Comparison of ENCODE assay signal across 16 cellular contexts in genomic region chr3:136734382-136735070, GRCh38. TPM values are rescaled to one million over a fixed set of nuclear protein-coding genes. Genes with fewer than 3 reads are reported as not detected.
A peak's percentile ranks its signal among the peaks of the same experiment; 100 is the strongest.
DNase-seq lines count a peak whose midpoint lies in the region; ATAC-seq and TF ChIP-seq lines count a peak whose summit lies in the region.
"Had no signal": no experiment of that assay in that cellular context is flagged by ENCODE, and none has a peak within 500 bp of the region (broad histone marks: within the 10 kb centered on the region; RNA-seq: fewer than 3 reads in every experiment).

No MANE protein-coding gene starts in this region.

- H3K4me3 Mint-ChIP-seq in activated CD4-positive, alpha-beta T cell treated with anti-CD3 and anti-CD28 coated beads, Interleukin-2, amount 10 ng/mL, durations not matched to agents 7 days and 5 days = no peak overlapping the region
- H3K4me3 Mint-ChIP-seq in activated CD4-positive, alpha-beta T cell treated with anti-CD3 and anti-CD28 coated beads, Interleukin-2, amount 10 ng/mL, durations not matched to agents 24 days and 14 days = no peak overlapping the region
- H3K4me3 Mint-ChIP-seq in chondrocyte (ENCODE audit: unreplicated experiment) = no peak overlapping the region
- H3K4me3 Mint-ChIP-seq in naive thymus-derived CD8-positive, alpha-beta T cell = peak overlapping the region in 2 of 10 donors; percentile 26 to 48
- H3K4me3 Mint-ChIP-seq: activated naive CD4-positive, alpha-beta T cell treated with anti-CD3 and anti-CD28 coated beads, Interleukin-2, amount 50 U/mL, for 24 hours had no signal

- peaks cover 21% of the 10 kb centered on the region for H3K4me1 ChIP-seq in Loucy (ENCODE audit: insufficient read depth, low read length, poor library complexity, severe bottlenecking)

- H3K9me2 ChIP-seq in Loucy (replicated peaks; ENCODE audit: low read depth, low read length) = no peaks in the 10 kb centered on the region

- intact Hi-C loops in activated CD4-positive, alpha-beta T cell treated with anti-CD3 and anti-CD28 coated beads, Interleukin-2, amount 10 ng/mL, durations not matched to agents 24 days and 14 days (cut with micrococcal nuclease) = no loop called here

- H3K9me3 ChIP-seq in Loucy (ENCODE audit: insufficient read depth, low read depth, low read length) (no peaks in the 10 kb centered on the region), WERI-Rb-1 (ENCODE audit: severe bottlenecking) (no peaks in the 10 kb centered on the region)
- H3K9me3 ChIP-seq: HAP-1, Peyer's patch had no signal

- H3K27me3 ChIP-seq in Loucy (ENCODE audit: insufficient read depth, low read length, poor library complexity, severe bottlenecking) = no peaks in the 10 kb centered on the region
- no peaks in the 10 kb centered on the region for H3K27me3 ChIP-seq in WERI-Rb-1 (ENCODE audit: insufficient read depth, low read depth, severe bottlenecking)
- H3K27me3 ChIP-seq: Peyer's patch had no signal

- H3K4me2 ChIP-seq in Loucy (ENCODE audit: low read depth, low read length, poor library complexity, severe bottlenecking) = peak overlapping the region; percentile 60

- POLR2A ChIA-PET in activated CD4-positive, alpha-beta T cell treated with anti-CD3 and anti-CD28 coated beads, Interleukin-2, amount 10 ng/mL, durations not matched to agents 7 days and 5 days (lab: Charles Lee) = no interaction called here
- POLR2A ChIA-PET in naive thymus-derived CD8-positive, alpha-beta T cell (lab: Charles Lee) = interaction anchor here (1.0 kb wide), 1 partner anchor 18 kb away, joined by 6 read pairs; the partner anchor contains the start of gene STAG1

- H3K36me3 ChIP-seq in Loucy (ENCODE audit: insufficient read depth, low read length) (peaks cover 8% of the 10 kb centered on the region; the same call in 1 of the 2 replicates), WERI-Rb-1 (no peaks in the 10 kb centered on the region)
- H3K36me3 ChIP-seq: HAP-1, Peyer's patch had no signal

- DNase-seq in activated CD4-positive, alpha-beta T cell treated with anti-CD3 and anti-CD28 coated beads, Interleukin-2, amount 10 ng/mL, durations not matched to agents 7 days and 5 days = no peak
- DNase-seq in activated CD4-positive, alpha-beta T cell treated with anti-CD3 and anti-CD28 coated beads, Interleukin-2, amount 10 ng/mL, durations not matched to agents 24 days and 14 days = no peak
- DNase-seq in chondrocyte (ENCODE audit: low spot score) (no peak), WERI-Rb-1 (no peak), H4 (ENCODE audit: low spot score) (no peak), NCI-H1105 (lab: John Stamatoyannopoulos, UW) (no peak)
- DNase-seq in naive thymus-derived CD8-positive, alpha-beta T cell = no peak
- DNase-seq: activated CD4-positive, CD25-positive, alpha-beta regulatory T cell; GDM1; NCI-H1105 treated with DMSO at 0.1 percent for 48 hours; nucleus accumbens; Peyer's patch; stimulated activated CD4-positive, alpha-beta T cell treated with anti-CD3 and anti-CD28 coated beads, Interleukin-4, amount 100 ng/mL, for 4 hours had no signal

- TF ChIP-seq CTCF in Loucy (conservative IDR thresholded peaks at IDR 0.05; ENCODE audit: low read length) (peak; percentile 65), chondrocyte (IDR thresholded peaks at IDR 0.05) (peak; percentile 12), WERI-Rb-1 (IDR thresholded peaks at IDR 0.05; ENCODE audit: low read depth, low read length) (no peak)

- H3K9ac ChIP-seq in Loucy (ENCODE audit: low read depth, low read length, poor library complexity, severe bottlenecking) = peak overlapping the region; percentile 2

- no peaks in the 10 kb centered on the region for H3F3A ChIP-seq in Loucy (ENCODE audit: low read depth)

- H3K36me3 Mint-ChIP-seq in activated CD4-positive, alpha-beta T cell treated with anti-CD3 and anti-CD28 coated beads, Interleukin-2, amount 10 ng/mL, durations not matched to agents 7 days and 5 days (ENCODE audit: low read depth) = peaks cover 15% of the 10 kb centered on the region
- peaks cover 5% of the 10 kb centered on the region for H3K36me3 Mint-ChIP-seq in activated CD4-positive, alpha-beta T cell treated with anti-CD3 and anti-CD28 coated beads, Interleukin-2, amount 10 ng/mL, durations not matched to agents 24 days and 14 days (ENCODE audit: low read depth)
- peaks cover 4% of the 10 kb centered on the region for H3K36me3 Mint-ChIP-seq in chondrocyte (ENCODE audit: low read depth)
- H3K36me3 Mint-ChIP-seq in naive thymus-derived CD8-positive, alpha-beta T cell = peaks cover 0 to 19% (median 0%) of the 10 kb centered on the region in 3 donors

- CTCF ChIA-PET in activated CD4-positive, alpha-beta T cell treated with anti-CD3 and anti-CD28 coated beads, Interleukin-2, amount 10 ng/mL, durations not matched to agents 7 days and 5 days (lab: Charles Lee) = interaction anchor here (1.0 kb wide), 1 partner anchor 18 kb away, joined by 5 read pairs; the partner anchor contains the start of gene STAG1

- H3K79me2 ChIP-seq in Loucy (ENCODE audit: insufficient read depth, low read length) = peaks cover 100% of the 10 kb centered on the region

- H4K20me1 ChIP-seq in Loucy (ENCODE audit: insufficient read depth, low read length, poor library complexity, severe bottlenecking) = peaks cover 26% of the 10 kb centered on the region

- no peak overlapping the region for H3K27ac ChIP-seq in WERI-Rb-1
- H3K27ac ChIP-seq: Peyer's patch had no signal

- no peak overlapping the region for H2AFZ ChIP-seq in Loucy (ENCODE audit: low read length)

- no peaks in the 10 kb centered on the region for H3K27me3 Mint-ChIP-seq in activated CD4-positive, alpha-beta T cell treated with anti-CD3 and anti-CD28 coated beads, Interleukin-2, amount 10 ng/mL, durations not matched to agents 7 days and 5 days
- no peaks in the 10 kb centered on the region for H3K27me3 Mint-ChIP-seq in activated CD4-positive, alpha-beta T cell treated with anti-CD3 and anti-CD28 coated beads, Interleukin-2, amount 10 ng/mL, durations not matched to agents 24 days and 14 days
- no peaks in the 10 kb centered on the region for H3K27me3 Mint-ChIP-seq in chondrocyte (ENCODE audit: low read depth)
- H3K27me3 Mint-ChIP-seq in naive thymus-derived CD8-positive, alpha-beta T cell = no peaks in the 10 kb centered on the region
- H3K27me3 Mint-ChIP-seq: activated naive CD4-positive, alpha-beta T cell treated with anti-CD3 and anti-CD28 coated beads, Interleukin-2, amount 50 U/mL, for 24 hours had no signal

- peak; percentile 63 to 74 for ATAC-seq in naive thymus-derived CD8-positive, alpha-beta T cell

- peaks cover 47% of the 10 kb centered on the region for H3K4me1 Mint-ChIP-seq in activated CD4-positive, alpha-beta T cell treated with anti-CD3 and anti-CD28 coated beads, Interleukin-2, amount 10 ng/mL, durations not matched to agents 7 days and 5 days
- peaks cover 33% of the 10 kb centered on the region for H3K4me1 Mint-ChIP-seq in activated CD4-positive, alpha-beta T cell treated with anti-CD3 and anti-CD28 coated beads, Interleukin-2, amount 10 ng/mL, durations not matched to agents 24 days and 14 days
- peaks cover 18% of the 10 kb centered on the region for H3K4me1 Mint-ChIP-seq in chondrocyte (ENCODE audit: low read depth)
- peaks cover 30 to 75% (median 64%) of the 10 kb centered on the region in 4 donors for H3K4me1 Mint-ChIP-seq in naive thymus-derived CD8-positive, alpha-beta T cell

- peak overlapping the region; percentile 7 for H3K27ac Mint-ChIP-seq in activated CD4-positive, alpha-beta T cell treated with anti-CD3 and anti-CD28 coated beads, Interleukin-2, amount 10 ng/mL, durations not matched to agents 7 days and 5 days
- no peak overlapping the region for H3K27ac Mint-ChIP-seq in activated CD4-positive, alpha-beta T cell treated with anti-CD3 and anti-CD28 coated beads, Interleukin-2, amount 10 ng/mL, durations not matched to agents 24 days and 14 days
- H3K27ac Mint-ChIP-seq in chondrocyte (ENCODE audit: unreplicated experiment) = no peak overlapping the region
- H3K27ac Mint-ChIP-seq in naive thymus-derived CD8-positive, alpha-beta T cell = peak overlapping the region in 9 of 10 donors; percentile 20 to 86 (median 59)
- H3K27ac Mint-ChIP-seq: activated naive CD4-positive, alpha-beta T cell treated with anti-CD3 and anti-CD28 coated beads, Interleukin-2, amount 50 U/mL, for 24 hours had no signal

- H3K9me3 Mint-ChIP-seq in activated CD4-positive, alpha-beta T cell treated with anti-CD3 and anti-CD28 coated beads, Interleukin-2, amount 10 ng/mL, durations not matched to agents 7 days and 5 days = no peaks in the 10 kb centered on the region
- no peaks in the 10 kb centered on the region for H3K9me3 Mint-ChIP-seq in activated CD4-positive, alpha-beta T cell treated with anti-CD3 and anti-CD28 coated beads, Interleukin-2, amount 10 ng/mL, durations not matched to agents 24 days and 14 days
- H3K9me3 Mint-ChIP-seq in chondrocyte (ENCODE audit: low read depth) = no peaks in the 10 kb centered on the region
- no peaks in the 10 kb centered on the region for H3K9me3 Mint-ChIP-seq in naive thymus-derived CD8-positive, alpha-beta T cell
- H3K9me3 Mint-ChIP-seq: activated naive CD4-positive, alpha-beta T cell treated with anti-CD3 and anti-CD28 coated beads, Interleukin-2, amount 50 U/mL, for 24 hours had no signal

- H3K4me3 ChIP-seq in Loucy (ENCODE audit: low read length, poor library complexity, severe bottlenecking) (peak overlapping the region; percentile 16), WERI-Rb-1 (ENCODE audit: low read depth, low read length) (no peak overlapping the region)
- H3K4me3 ChIP-seq: HAP-1, Peyer's patch had no signal

RNA-seq across cellular contexts. Expression of gene STAG1, which starts 17.7 kb away (rescaled TPM):
- 10 to 100 TPM; 40.9 to 45.7 TPM for total RNA-seq in activated CD4-positive, alpha-beta T cell treated with anti-CD3 and anti-CD28 coated beads, Interleukin-2, amount 10 ng/mL, durations not matched to agents 7 days and 5 days
- 41.3 and 46.2 TPM in 2 replicates for total RNA-seq in activated CD4-positive, alpha-beta T cell treated with anti-CD3 and anti-CD28 coated beads, Interleukin-2, amount 10 ng/mL, durations not matched to agents 24 days and 14 days
- total RNA-seq in chondrocyte = 39.8 to 46.0 TPM (median 40.9 TPM) in 3 replicates
- 10 to 100 TPM; 47.7 to 51.2 TPM for total RNA-seq in naive thymus-derived CD8-positive, alpha-beta T cell
- 10 to 100 TPM; 15.1 to 17.5 (median 16.9) TPM for polyA plus RNA-seq in naive thymus-derived CD8-positive, alpha-beta T cell
- total RNA-seq in H4 (2014; rRNA removed; shearing (Covaris generic)) = 21.6 and 31.0 TPM in 2 replicates

Comparison
In these comparisons a context has a peak if more than half of its experiments do, and no peak if none do; other contexts are left out.
1. H3K27ac Mint-ChIP-seq: peak in activated CD4-positive, alpha-beta T cell treated with anti-CD3 and anti-CD28 coated beads, Interleukin-2, amount 10 ng/mL, durations not matched to agents 7 days and 5 days (single experiment) and naive thymus-derived CD8-positive, alpha-beta T cell (9 of 10); none in activated CD4-positive, alpha-beta T cell treated with anti-CD3 and anti-CD28 coated beads, Interleukin-2, amount 10 ng/mL, durations not matched to agents 24 days and 14 days (single experiment) and chondrocyte (single experiment).